In the genomic region with DNA sequence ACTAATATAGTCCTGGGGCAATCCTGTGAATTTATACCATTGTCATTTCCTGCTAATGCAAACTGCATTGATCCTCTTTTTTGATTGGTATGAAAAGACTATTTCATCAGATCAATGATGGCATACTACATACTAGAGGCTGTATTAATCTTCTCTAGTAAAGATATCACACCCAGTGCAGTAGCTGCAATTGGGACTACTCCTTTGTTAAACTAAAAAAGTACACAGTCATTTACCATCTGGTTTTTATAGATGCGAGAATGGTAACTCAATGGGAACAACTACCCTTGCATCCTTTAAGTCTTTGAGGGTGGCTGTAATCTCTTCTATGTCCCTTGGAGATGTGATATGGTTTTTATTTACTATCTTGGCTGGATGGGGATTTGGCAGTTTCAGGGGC, we compare ENCODE assay signal across 14 cellular contexts.
"Had no signal": no experiment of that assay in that cellular context is flagged by ENCODE, and none has a peak within 500 bp of the region (broad histone marks: within the 10 kb centered on the region; RNA-seq: fewer than 3 reads in every experiment).

No MANE protein-coding gene starts in this region.

- H3K4me1 Mint-ChIP-seq: neural progenitor cell had no signal

- H3K9me3 Mint-ChIP-seq: natural killer cell treated with Interleukin-12 subunit alpha and Interleukin-12 subunit beta and Interleukin-15 and Interleukin-18, amount 100 ng/mL, for 72 hours had no signal

- H3K27ac Mint-ChIP-seq: natural killer cell treated with Interleukin-12 subunit alpha and Interleukin-12 subunit beta and Interleukin-15 and Interleukin-18, amount 100 ng/mL, for 72 hours; neural progenitor cell had no signal

- H3K4me3 Mint-ChIP-seq: natural killer cell treated with Interleukin-12 subunit alpha and Interleukin-12 subunit beta and Interleukin-15 and Interleukin-18, amount 100 ng/mL, for 72 hours; neural progenitor cell had no signal

- H3K36me3 ChIP-seq: heart left ventricle, neural progenitor cell, ovary, suprapubic skin, tibial artery, upper lobe of left lung, uterus had no signal

- H3K27ac ChIP-seq: heart left ventricle, neural progenitor cell, ovary, suprapubic skin, tibial artery, upper lobe of left lung, uterus had no signal

- ATAC-seq: heart left ventricle; natural killer cell treated with Interleukin-12 subunit alpha and Interleukin-12 subunit beta and Interleukin-15 and Interleukin-18, amount 100 ng/mL, for 72 hours; stimulated activated naive CD8-positive, alpha-beta T cell treated with anti-CD3 and anti-CD28 coated beads, Interleukin-15, Interleukin-2, amounts not matched to agents 100 U/mL and 50 U/mL, for 24 hours had no signal

- H3K9me3 ChIP-seq: ovary, suprapubic skin, tibial artery, upper lobe of left lung, uterus had no signal

- DNase-seq: cortex of kidney; effector memory CD4-positive, alpha-beta T cell; heart left ventricle; nucleus accumbens; ovary; right cardiac atrium; stimulated activated CD4-positive, alpha-beta T cell treated with anti-CD3 and anti-CD28 coated beads, Interleukin-2, amount 100 ng/mL, for 48 hours; stimulated activated naive CD8-positive, alpha-beta T cell treated with anti-CD3 and anti-CD28 coated beads, Interleukin-15, Interleukin-2, amounts not matched to agents 100 U/mL and 50 U/mL, for 24 hours; tibial artery; upper lobe of left lung; uterus had no signal
